Comparison of ENCODE assay signal across 28 cellular contexts in the genomic region with DNA sequence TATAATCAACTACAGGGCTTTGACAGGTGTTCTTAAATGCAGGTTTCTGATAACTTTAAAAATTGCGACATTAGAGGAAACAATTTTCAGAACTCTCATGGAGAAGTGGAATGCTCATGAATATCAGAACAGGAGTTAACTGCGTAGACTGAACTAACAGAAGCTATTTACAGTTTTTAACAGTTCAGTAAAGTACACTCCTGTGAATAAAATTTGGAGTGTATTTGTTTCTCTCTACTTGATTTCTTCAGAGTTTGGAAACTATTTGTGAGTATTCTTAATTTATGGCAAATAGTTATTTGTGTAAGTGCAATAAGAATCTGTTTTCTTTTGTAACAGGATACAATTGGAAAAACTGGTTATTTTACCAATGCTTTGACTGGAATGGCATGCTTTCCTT.
A peak's percentile ranks its signal among the peaks of the same experiment; 100 is the strongest.
DNase-seq lines count a peak whose midpoint lies in the region; ATAC-seq, FAIRE-seq and TF ChIP-seq lines count a peak whose summit lies in the region.
"Had no signal": no experiment of that assay in that cellular context is flagged by ENCODE, and none has a peak within 500 bp of the region (broad histone marks: within the 10 kb centered on the region; RNA-seq: fewer than 3 reads in every experiment).

No MANE protein-coding gene starts in this region.

- POLR2A ChIA-PET in HEK293 (lab: Yijun Ruan, JAX) (no interaction called here), K562 (lab: Yijun Ruan, JAX) (no interaction called here)
- POLR2A ChIA-PET in activated CD8-positive, alpha-beta T cell treated with anti-CD3 and anti-CD28 coated beads for 36 hours (lab: Charles Lee) = no interaction called here

- no TSS peak for BruUV-seq in K562 (replicated peaks; lab: Mats Ljungman, UMichigan)

- H3K9me3 ChIP-seq in HEK293 (ENCODE audit: control insufficient read depth, insufficient read depth, low read depth, low read length) (no peaks in the 10 kb centered on the region), K562 (replicated peaks; ENCODE audit: control insufficient read depth, insufficient read depth, low read depth, low read length) (no peaks in the 10 kb centered on the region), neural progenitor cell (ENCODE audit: low read depth) (peaks cover 20% of the 10 kb centered on the region)
- H3K9me3 ChIP-seq: A549, BE2C had no signal

- no peaks in the 10 kb centered on the region for H3K4me1 ChIP-seq in HEK293 (ENCODE audit: control insufficient read depth, insufficient read depth, low read length)
- no peaks in the 10 kb centered on the region for H3K4me1 ChIP-seq in K562 (replicated peaks in 1 of 2; ENCODE audit: control insufficient read depth in 2 of 2, insufficient read depth in 2 of 2, low read length in 2 of 2)
- H3K4me1 ChIP-seq in neural progenitor cell = no peaks in the 10 kb centered on the region
- H3K4me1 ChIP-seq: BE2C, BLaER1 had no signal

- H3K27ac Mint-ChIP-seq in neural progenitor cell = no peak overlapping the region
- H3K27ac Mint-ChIP-seq in activated CD8-positive, alpha-beta T cell treated with anti-CD3 and anti-CD28 coated beads for 36 hours = no peak overlapping the region
- H3K27ac Mint-ChIP-seq: CD14-positive monocyte; CD4-positive, alpha-beta memory T cell; CD4-positive, CD25-positive, alpha-beta regulatory T cell; CD8-positive, alpha-beta memory T cell had no signal

- peaks cover 22% of the 10 kb centered on the region for H3K4me1 Mint-ChIP-seq in neural progenitor cell
- no peaks in the 10 kb centered on the region for H3K4me1 Mint-ChIP-seq in activated CD8-positive, alpha-beta T cell treated with anti-CD3 and anti-CD28 coated beads for 36 hours (ENCODE audit: low read depth)
- H3K4me1 Mint-ChIP-seq: CD14-positive monocyte; CD4-positive, alpha-beta memory T cell; CD8-positive, alpha-beta memory T cell had no signal

- no peak for TF ChIP-seq POLR2A in K562 (conservative IDR thresholded peaks at IDR 0.05)

- no peak for TF ChIP-seq EP300 in K562 (IDR thresholded peaks at IDR 0.05; ENCODE audit: low read length)

- H3K27me3 ChIP-seq in K562 (ENCODE audit: control insufficient read depth in 2 of 2, insufficient read depth in 2 of 2, low read length in 2 of 2) = no peaks in the 10 kb centered on the region
- H3K27me3 ChIP-seq in neural progenitor cell = no peaks in the 10 kb centered on the region
- H3K27me3 ChIP-seq: BE2C, BLaER1 had no signal

- H3K4me3 ChIP-seq in HEK293 (ENCODE audit: low read depth, low read length) (no peak overlapping the region), K562 (no peak overlapping the region), neural progenitor cell (no peak overlapping the region)
- H3K4me3 ChIP-seq: A549, BLaER1, GM12878 had no signal

- H3K4me3 Mint-ChIP-seq in neural progenitor cell = no peak overlapping the region
- H3K4me3 Mint-ChIP-seq in activated CD8-positive, alpha-beta T cell treated with anti-CD3 and anti-CD28 coated beads for 36 hours = no peak overlapping the region
- H3K4me3 Mint-ChIP-seq: CD14-positive monocyte; CD4-positive, alpha-beta memory T cell; CD4-positive, CD25-positive, alpha-beta regulatory T cell; CD8-positive, alpha-beta memory T cell had no signal

- H3K36me3 ChIP-seq in HEK293 (ENCODE audit: control insufficient read depth in 2 of 2, insufficient read depth in 1 of 2, low read length in 2 of 2) (no peaks in the 10 kb centered on the region), K562 (ENCODE audit: control insufficient read depth, insufficient read depth, low read length) (no peaks in the 10 kb centered on the region), neural progenitor cell (no peaks in the 10 kb centered on the region)
- H3K36me3 ChIP-seq: BE2C, BLaER1 had no signal

- peak; percentile 15 for DNase-seq in NAMALWA (ENCODE audit: low spot score)
- no peak for DNase-seq in K562 (ENCODE audit: extremely low read depth in 1 of 4, low spot score in 3 of 4)
- DNase-seq in neural progenitor cell (ENCODE audit: low spot score) = no peak
- DNase-seq in NCI-H2107 (lab: John Stamatoyannopoulos, UW) = no peak
- DNase-seq in AML-193 (lab: John Stamatoyannopoulos, UW) = no peak
- no peak for DNase-seq in activated CD8-positive, alpha-beta T cell treated with anti-CD3 and anti-CD28 coated beads for 36 hours
- DNase-seq: BE2C; C1 segment of cervical spinal cord; CD4-positive, alpha-beta memory T cell; CD4-positive, CD25-positive, alpha-beta regulatory T cell; CD8-positive, alpha-beta memory T cell; COR-L47; DMS 273 treated with DMSO at 0.1 percent for 48 hours; DMS153; DMS53; DMS79; DND-41; EL; GDM1 had no signal

- no peak overlapping the region for H2AFZ ChIP-seq in K562 (ENCODE audit: low read depth, low read length)
- H2AFZ ChIP-seq in neural progenitor cell (replicated peaks) = no peak overlapping the region

- no peaks in the 10 kb centered on the region for H3F3A ChIP-seq in neural progenitor cell (ENCODE audit: low read depth)

- H3K79me2 ChIP-seq in K562 (ENCODE audit: control insufficient read depth, insufficient read depth, low read length) (no peaks in the 10 kb centered on the region), neural progenitor cell (ENCODE audit: low read depth) (no peaks in the 10 kb centered on the region)

- TF ChIP-seq CTCF in HEK293 (tag by site-specific recombination; IDR thresholded peaks at IDR 0.05) (no peak), K562 (IDR thresholded peaks at IDR 0.05 in 2 of 3, conservative IDR thresholded peaks at IDR 0.05 in 1 of 3; ENCODE audit: insufficient read depth in 2 of 3, low read depth in 1 of 3, low read length in 3 of 3) (no peak), neural progenitor cell (IDR thresholded peaks at IDR 0.05) (peak; percentile 19)
- TF ChIP-seq CTCF in activated CD8-positive, alpha-beta T cell treated with anti-CD3 and anti-CD28 coated beads for 36 hours (IDR thresholded peaks at IDR 0.05) = no peak

- H4K20me1 ChIP-seq in K562 (replicated peaks; ENCODE audit: control insufficient read depth, insufficient read depth, low read length) (no peaks in the 10 kb centered on the region), neural progenitor cell (ENCODE audit: low read depth) (no peaks in the 10 kb centered on the region)
- H4K20me1 ChIP-seq: BLaER1 had no signal

- in situ Hi-C loops in K562 (cut with MboI) = no loop called here

- H3K4me2 ChIP-seq in K562 (ENCODE audit: insufficient read depth, low read length) (no peak overlapping the region), neural progenitor cell (no peak overlapping the region)
- H3K4me2 ChIP-seq: A549, BLaER1 had no signal

- TF ChIP-seq RAD21 in K562 (CRISPR knock-in tag; conservative IDR thresholded peaks at IDR 0.05 in 1 of 2, IDR thresholded peaks at IDR 0.05 in 1 of 2) = no peak

- peaks cover 25% of the 10 kb centered on the region for H3K9me3 Mint-ChIP-seq in neural progenitor cell
- H3K9me3 Mint-ChIP-seq in activated CD8-positive, alpha-beta T cell treated with anti-CD3 and anti-CD28 coated beads for 36 hours = peaks cover 16% of the 10 kb centered on the region

- ATAC-seq in K562 (no peak), HG03378 (IDR thresholded peaks at IDR 0.05; ENCODE audit: unreplicated experiment) (no peak)
- no peak for ATAC-seq in activated CD8-positive, alpha-beta T cell treated with anti-CD3 and anti-CD28 coated beads for 36 hours
- ATAC-seq: A549, GM12878 had no signal

- WGBS in K562 (ENCODE audit: insufficient coverage, low coverage, missing lambda C conversion rate) = 0% methylated on average over 2 of the region's 2 CpGs

- H3K9ac ChIP-seq in K562 (ENCODE audit: insufficient read depth in 1 of 2, low read depth in 2 of 2, low read length in 2 of 2) (no peak overlapping the region), neural progenitor cell (no peak overlapping the region)
- H3K9ac ChIP-seq: BLaER1 had no signal

- intact Hi-C loops in K562 (cut with micrococcal nuclease) = no loop called here
- intact Hi-C loops in activated CD8-positive, alpha-beta T cell treated with anti-CD3 and anti-CD28 coated beads for 36 hours (cut with micrococcal nuclease) = no loop called here

- CTCF ChIA-PET in HEK293 (lab: Yijun Ruan, JAX) = no interaction called here
- CTCF ChIA-PET in K562 (lab: Yijun Ruan, JAX; ENCODE audit: low intra/inter-chr PET ratio) = no interaction called here
- CTCF ChIA-PET in activated CD8-positive, alpha-beta T cell treated with anti-CD3 and anti-CD28 coated beads for 36 hours (lab: Charles Lee) = no interaction called here

- H3K9me1 ChIP-seq in K562 (ENCODE audit: control insufficient read depth, insufficient read depth, low read length) = no peaks in the 10 kb centered on the region

- H3K27ac ChIP-seq in HEK293 (ENCODE audit: extremely low read depth, low read depth, low read length) (no peak overlapping the region), K562 (ENCODE audit: extremely low read depth, low read depth, low read length) (no peak overlapping the region), neural progenitor cell (no peak overlapping the region)
- H3K27ac ChIP-seq: 22Rv1, A549, BLaER1 had no signal

- H3K27me3 Mint-ChIP-seq in neural progenitor cell (ENCODE audit: insufficient read depth, low read depth) = peaks cover 2% of the 10 kb centered on the region
- H3K27me3 Mint-ChIP-seq in activated CD8-positive, alpha-beta T cell treated with anti-CD3 and anti-CD28 coated beads for 36 hours = no peaks in the 10 kb centered on the region

- FAIRE-seq in K562 (lab: Jason Lieb, UNC) = no peak
- FAIRE-seq: A549, GM12878, GM12892, GM18507 had no signal

- no peaks in the 10 kb centered on the region for H3K36me3 Mint-ChIP-seq in neural progenitor cell
- no peaks in the 10 kb centered on the region for H3K36me3 Mint-ChIP-seq in activated CD8-positive, alpha-beta T cell treated with anti-CD3 and anti-CD28 coated beads for 36 hours (ENCODE audit: low read depth)
- H3K36me3 Mint-ChIP-seq: CD14-positive monocyte; CD4-positive, alpha-beta memory T cell; CD4-positive, CD25-positive, alpha-beta regulatory T cell had no signal

TF ChIP-seq in HEK293, 187 proteins besides CTCF, POLR2A, EP300 and RAD21 (continues in another document):
- TF ChIP-seq ZNF626 (tag by site-specific recombination; IDR thresholded peaks at IDR 0.05) = no peak

Comparison
In these comparisons a context has a peak if more than half of its experiments do, and no peak if none do; other contexts are left out.
1. Of the 44 proteins assayed by ChIP-seq in both K562 and HEK293: peak only in K562: none; only in HEK293: SETDB1; in both: none; in neither: 43.